Comparison of ENCODE assay signal across 1 cellular context in the genomic region with DNA sequence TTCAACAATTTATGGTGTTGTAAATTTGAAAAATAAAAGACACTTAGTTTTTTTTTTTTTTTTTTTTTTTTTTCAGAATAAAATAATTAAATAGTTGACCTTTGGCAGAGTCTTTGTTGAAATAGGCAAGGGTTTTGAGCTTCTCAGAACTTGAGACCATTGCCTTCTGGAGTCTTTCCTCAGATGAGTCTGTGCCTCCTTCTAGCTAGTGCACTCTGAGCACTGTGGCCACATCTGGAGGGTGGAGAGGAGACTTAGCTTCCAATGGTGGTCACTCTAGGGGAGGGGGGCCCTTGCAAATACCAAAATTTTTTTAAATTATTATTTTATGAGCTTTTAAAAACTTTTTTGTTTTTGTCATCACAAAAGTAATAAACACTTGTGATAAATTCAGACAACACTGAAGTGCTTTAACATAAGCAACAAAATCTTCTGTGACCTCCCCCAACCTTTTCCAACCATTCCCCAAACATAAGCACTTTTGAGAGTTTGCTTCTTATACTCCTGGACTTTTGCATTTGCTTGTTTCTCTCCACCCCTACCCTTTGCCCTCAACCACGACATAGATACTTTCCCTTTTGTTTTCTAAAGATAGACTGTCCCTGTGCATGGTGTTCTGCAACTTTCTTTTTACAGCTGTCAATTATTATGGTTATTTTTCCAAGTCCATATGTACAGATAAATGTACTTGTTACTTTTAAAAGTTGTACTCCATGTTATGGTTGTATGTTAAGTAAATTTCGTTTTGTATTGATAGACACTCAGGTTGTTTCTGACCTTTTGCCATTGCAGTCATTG.
TF ChIP-seq lines count a peak whose summit lies in the region.

No MANE protein-coding gene starts in this region.

TF ChIP-seq in SK-N-SH treated with all-trans-retinoic acid at 6 μM for 48 hours, 23 proteins besides CTCF, POLR2A, EP300 and RAD21 (continued from another document):
- TF ChIP-seq, protein P1, sequence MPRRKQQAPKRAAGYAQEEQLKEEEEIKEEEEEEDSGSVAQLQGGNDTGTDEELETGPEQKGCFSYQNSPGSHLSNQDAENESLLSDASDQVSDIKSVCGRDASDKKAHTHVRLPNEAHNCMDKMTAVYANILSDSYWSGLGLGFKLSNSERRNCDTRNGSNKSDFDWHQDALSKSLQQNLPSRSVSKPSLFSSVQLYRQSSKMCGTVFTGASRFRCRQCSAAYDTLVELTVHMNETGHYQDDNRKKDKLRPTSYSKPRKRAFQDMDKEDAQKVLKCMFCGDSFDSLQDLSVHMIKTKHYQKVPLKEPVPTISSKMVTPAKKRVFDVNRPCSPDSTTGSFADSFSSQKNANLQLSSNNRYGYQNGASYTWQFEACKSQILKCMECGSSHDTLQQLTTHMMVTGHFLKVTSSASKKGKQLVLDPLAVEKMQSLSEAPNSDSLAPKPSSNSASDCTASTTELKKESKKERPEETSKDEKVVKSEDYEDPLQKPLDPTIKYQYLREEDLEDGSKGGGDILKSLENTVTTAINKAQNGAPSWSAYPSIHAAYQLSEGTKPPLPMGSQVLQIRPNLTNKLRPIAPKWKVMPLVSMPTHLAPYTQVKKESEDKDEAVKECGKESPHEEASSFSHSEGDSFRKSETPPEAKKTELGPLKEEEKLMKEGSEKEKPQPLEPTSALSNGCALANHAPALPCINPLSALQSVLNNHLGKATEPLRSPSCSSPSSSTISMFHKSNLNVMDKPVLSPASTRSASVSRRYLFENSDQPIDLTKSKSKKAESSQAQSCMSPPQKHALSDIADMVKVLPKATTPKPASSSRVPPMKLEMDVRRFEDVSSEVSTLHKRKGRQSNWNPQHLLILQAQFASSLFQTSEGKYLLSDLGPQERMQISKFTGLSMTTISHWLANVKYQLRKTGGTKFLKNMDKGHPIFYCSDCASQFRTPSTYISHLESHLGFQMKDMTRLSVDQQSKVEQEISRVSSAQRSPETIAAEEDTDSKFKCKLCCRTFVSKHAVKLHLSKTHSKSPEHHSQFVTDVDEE (CRISPR knock-in tag; IDR thresholded peaks at IDR 0.05), result no peak
- TF ChIP-seq SNAI2 (CRISPR knock-in tag; IDR thresholded peaks at IDR 0.05) (no peak), ESRRG (CRISPR knock-in tag; IDR thresholded peaks at IDR 0.05) (no peak), ZNF8 (CRISPR knock-in tag; IDR thresholded peaks at IDR 0.05) (no peak), BACH2 (CRISPR knock-in tag; IDR thresholded peaks at IDR 0.05; ENCODE audit: borderline replicate concordance) (no peak), ZC3H10 (CRISPR knock-in tag; IDR thresholded peaks at IDR 0.05) (no peak), TCF4 (CRISPR knock-in tag; IDR thresholded peaks at IDR 0.05; ENCODE audit: borderline replicate concordance) (no peak), ISL1 (CRISPR knock-in tag; IDR thresholded peaks at IDR 0.05) (no peak)
- TF ChIP-seq, protein P2, sequence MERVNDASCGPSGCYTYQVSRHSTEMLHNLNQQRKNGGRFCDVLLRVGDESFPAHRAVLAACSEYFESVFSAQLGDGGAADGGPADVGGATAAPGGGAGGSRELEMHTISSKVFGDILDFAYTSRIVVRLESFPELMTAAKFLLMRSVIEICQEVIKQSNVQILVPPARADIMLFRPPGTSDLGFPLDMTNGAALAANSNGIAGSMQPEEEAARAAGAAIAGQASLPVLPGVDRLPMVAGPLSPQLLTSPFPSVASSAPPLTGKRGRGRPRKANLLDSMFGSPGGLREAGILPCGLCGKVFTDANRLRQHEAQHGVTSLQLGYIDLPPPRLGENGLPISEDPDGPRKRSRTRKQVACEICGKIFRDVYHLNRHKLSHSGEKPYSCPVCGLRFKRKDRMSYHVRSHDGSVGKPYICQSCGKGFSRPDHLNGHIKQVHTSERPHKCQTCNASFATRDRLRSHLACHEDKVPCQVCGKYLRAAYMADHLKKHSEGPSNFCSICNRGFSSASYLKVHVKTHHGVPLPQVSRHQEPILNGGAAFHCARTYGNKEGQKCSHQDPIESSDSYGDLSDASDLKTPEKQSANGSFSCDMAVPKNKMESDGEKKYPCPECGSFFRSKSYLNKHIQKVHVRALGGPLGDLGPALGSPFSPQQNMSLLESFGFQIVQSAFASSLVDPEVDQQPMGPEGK (CRISPR knock-in tag; IDR thresholded peaks at IDR 0.05; ENCODE audit: borderline replicate concordance), result no peak
- TF ChIP-seq, protein P3, sequence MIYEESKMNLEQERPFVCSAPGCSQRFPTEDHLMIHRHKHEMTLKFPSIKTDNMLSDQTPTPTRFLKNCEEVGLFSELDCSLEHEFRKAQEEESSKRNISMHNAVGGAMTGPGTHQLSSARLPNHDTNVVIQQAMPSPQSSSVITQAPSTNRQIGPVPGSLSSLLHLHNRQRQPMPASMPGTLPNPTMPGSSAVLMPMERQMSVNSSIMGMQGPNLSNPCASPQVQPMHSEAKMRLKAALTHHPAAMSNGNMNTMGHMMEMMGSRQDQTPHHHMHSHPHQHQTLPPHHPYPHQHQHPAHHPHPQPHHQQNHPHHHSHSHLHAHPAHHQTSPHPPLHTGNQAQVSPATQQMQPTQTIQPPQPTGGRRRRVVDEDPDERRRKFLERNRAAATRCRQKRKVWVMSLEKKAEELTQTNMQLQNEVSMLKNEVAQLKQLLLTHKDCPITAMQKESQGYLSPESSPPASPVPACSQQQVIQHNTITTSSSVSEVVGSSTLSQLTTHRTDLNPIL (CRISPR knock-in tag; IDR thresholded peaks at IDR 0.05; ENCODE audit: low read depth), result no peak
- TF ChIP-seq, protein P4, sequence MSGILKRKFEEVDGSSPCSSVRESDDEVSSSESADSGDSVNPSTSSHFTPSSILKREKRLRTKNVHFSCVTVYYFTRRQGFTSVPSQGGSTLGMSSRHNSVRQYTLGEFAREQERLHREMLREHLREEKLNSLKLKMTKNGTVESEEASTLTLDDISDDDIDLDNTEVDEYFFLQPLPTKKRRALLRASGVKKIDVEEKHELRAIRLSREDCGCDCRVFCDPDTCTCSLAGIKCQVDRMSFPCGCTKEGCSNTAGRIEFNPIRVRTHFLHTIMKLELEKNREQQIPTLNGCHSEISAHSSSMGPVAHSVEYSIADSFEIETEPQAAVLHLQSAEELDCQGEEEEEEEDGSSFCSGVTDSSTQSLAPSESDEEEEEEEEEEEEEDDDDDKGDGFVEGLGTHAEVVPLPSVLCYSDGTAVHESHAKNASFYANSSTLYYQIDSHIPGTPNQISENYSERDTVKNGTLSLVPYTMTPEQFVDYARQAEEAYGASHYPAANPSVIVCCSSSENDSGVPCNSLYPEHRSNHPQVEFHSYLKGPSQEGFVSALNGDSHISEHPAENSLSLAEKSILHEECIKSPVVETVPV (CRISPR knock-in tag; IDR thresholded peaks at IDR 0.05), result no peak
